Comparison of ENCODE assay signal across 1 cellular context in the genomic region with DNA sequence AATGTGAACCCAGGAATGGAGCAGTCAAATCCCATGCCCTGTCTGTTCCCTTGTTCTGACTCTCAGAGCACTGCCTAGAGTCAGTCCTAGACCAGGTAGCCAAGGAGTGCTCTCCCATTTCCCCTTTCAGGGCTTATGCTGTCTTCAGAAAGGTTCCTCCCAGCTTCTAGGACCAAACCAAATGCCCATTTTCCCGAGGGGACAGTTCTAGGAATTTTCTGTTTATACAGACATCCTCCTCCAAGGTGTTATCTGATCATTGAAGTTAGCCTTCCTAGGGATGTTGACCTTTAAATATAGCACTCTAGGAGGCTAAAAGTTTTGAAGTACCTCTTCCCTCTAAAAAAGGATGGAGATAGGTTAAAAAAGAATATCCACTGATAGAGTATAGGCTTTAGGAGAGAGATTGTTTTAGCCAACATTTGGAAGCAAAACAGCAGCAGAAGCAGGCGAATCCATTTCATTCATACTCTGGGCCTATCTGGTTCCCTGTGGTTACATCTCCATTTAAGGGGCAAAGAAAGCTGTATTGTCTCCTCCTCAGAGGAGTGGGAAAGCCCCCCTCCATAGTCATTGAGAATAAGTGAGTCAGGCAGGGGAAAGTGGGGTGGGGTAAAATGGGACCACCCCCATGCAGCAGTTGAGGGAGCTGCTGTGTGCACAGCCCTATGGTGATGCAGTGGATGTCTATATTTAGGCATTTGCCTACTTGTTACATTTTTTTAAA.
TF ChIP-seq lines count a peak whose summit lies in the region.

No MANE protein-coding gene starts in this region.

TF ChIP-seq in GM23338, 12 proteins besides CTCF, POLR2A, EP300 and RAD21 (continued from another document):
- TF ChIP-seq NANOG (IDR thresholded peaks at IDR 0.05; ENCODE audit: borderline replicate concordance) (no peak), EZH2phosphoT487 (IDR thresholded peaks at IDR 0.05; ENCODE audit: unreplicated experiment) (no peak), ETS1 (IDR thresholded peaks at IDR 0.05) (no peak), EZH2 (IDR thresholded peaks at IDR 0.05; ENCODE audit: low read depth, unreplicated experiment) (no peak), STAT1 (IDR thresholded peaks at IDR 0.05; ENCODE audit: unreplicated experiment) (no peak), ZNF114 (CRISPR knock-in tag; IDR thresholded peaks at IDR 0.05) (no peak)
- TF ChIP-seq, protein P1, sequence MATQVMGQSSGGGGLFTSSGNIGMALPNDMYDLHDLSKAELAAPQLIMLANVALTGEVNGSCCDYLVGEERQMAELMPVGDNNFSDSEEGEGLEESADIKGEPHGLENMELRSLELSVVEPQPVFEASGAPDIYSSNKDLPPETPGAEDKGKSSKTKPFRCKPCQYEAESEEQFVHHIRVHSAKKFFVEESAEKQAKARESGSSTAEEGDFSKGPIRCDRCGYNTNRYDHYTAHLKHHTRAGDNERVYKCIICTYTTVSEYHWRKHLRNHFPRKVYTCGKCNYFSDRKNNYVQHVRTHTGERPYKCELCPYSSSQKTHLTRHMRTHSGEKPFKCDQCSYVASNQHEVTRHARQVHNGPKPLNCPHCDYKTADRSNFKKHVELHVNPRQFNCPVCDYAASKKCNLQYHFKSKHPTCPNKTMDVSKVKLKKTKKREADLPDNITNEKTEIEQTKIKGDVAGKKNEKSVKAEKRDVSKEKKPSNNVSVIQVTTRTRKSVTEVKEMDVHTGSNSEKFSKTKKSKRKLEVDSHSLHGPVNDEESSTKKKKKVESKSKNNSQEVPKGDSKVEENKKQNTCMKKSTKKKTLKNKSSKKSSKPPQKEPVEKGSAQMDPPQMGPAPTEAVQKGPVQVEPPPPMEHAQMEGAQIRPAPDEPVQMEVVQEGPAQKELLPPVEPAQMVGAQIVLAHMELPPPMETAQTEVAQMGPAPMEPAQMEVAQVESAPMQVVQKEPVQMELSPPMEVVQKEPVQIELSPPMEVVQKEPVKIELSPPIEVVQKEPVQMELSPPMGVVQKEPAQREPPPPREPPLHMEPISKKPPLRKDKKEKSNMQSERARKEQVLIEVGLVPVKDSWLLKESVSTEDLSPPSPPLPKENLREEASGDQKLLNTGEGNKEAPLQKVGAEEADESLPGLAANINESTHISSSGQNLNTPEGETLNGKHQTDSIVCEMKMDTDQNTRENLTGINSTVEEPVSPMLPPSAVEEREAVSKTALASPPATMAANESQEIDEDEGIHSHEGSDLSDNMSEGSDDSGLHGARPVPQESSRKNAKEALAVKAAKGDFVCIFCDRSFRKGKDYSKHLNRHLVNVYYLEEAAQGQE (IDR thresholded peaks at IDR 0.05; ENCODE audit: unreplicated experiment): no peak
